8 cellular contexts compared by ENCODE assay signal in genomic region chr15:83365370-83365938, GRCh38.
DNase-seq lines count a peak whose midpoint lies in the region; ATAC-seq, FAIRE-seq and TF ChIP-seq lines count a peak whose summit lies in the region.

No MANE protein-coding gene starts in this region.

- no peak overlapping the region for H3K27ac ChIP-seq in kidney (ENCODE audit: low read depth in 2 of 2, low read length in 2 of 2)

- FAIRE-seq in kidney (lab: Jason Lieb, UNC) = no peak

- H3K9ac ChIP-seq in kidney (ENCODE audit: low read length in 2 of 2) = no peak overlapping the region

- H3K4me1 ChIP-seq in kidney (ENCODE audit: control insufficient read depth in 1 of 2, insufficient read depth in 1 of 2, low read depth in 1 of 2, low read length in 2 of 2) = no peaks in the 10 kb centered on the region

- DNase-seq in ELF-1 (ENCODE audit: low read depth, low spot score) = peak; percentile 63
- DNase-seq in NOMO-1 (lab: John Stamatoyannopoulos, UW; ENCODE audit: unreplicated experiment in 2 of 2) = peak; percentile 90 to 94
- DNase-seq in cerebellar cortex (ENCODE audit: low spot score) = peak; percentile 1
- DNase-seq in kidney glomerular epithelial cell (lab: John Stamatoyannopoulos, UW) = peak; percentile 65
- DNase-seq in stimulated activated naive CD8-positive, alpha-beta T cell treated with anti-CD3 and anti-CD28 coated beads, Interleukin-15, Interleukin-2, amounts not matched to agents 100 U/mL and 50 U/mL, for 24 hours = peak; percentile 36
- no peak for DNase-seq in activated gamma-delta T cell (lab: John Stamatoyannopoulos, UW)
- no peak for DNase-seq in kidney

- no peaks in the 10 kb centered on the region for H3K36me3 ChIP-seq in kidney (ENCODE audit: control insufficient read depth in 1 of 2, insufficient read depth in 2 of 2, low read length in 2 of 2)

- ATAC-seq in stimulated activated naive CD8-positive, alpha-beta T cell treated with anti-CD3 and anti-CD28 coated beads, Interleukin-15, Interleukin-2, amounts not matched to agents 100 U/mL and 50 U/mL, for 24 hours = no peak
- no peak for ATAC-seq in GM21367 (IDR thresholded peaks at IDR 0.05; ENCODE audit: unreplicated experiment)

- TF ChIP-seq CTCF in kidney (IDR thresholded peaks at IDR 0.05; ENCODE audit: borderline replicate concordance, extremely low read depth, insufficient read depth) = no peak

- intact Hi-C loops in kidney (cut with DNase I) = no loop called here

- H3K4me3 ChIP-seq in kidney (ENCODE audit: low read length in 2 of 2) = no peak overlapping the region

- H3K9me3 ChIP-seq in kidney (ENCODE audit: control insufficient read depth in 1 of 2, low read length in 2 of 2) = no peaks in the 10 kb centered on the region

Comparison
In these comparisons a context has a peak if more than half of its experiments do, and no peak if none do; other contexts are left out.
1. DNase-seq: peak in ELF-1 (single experiment), NOMO-1 (2 of 2), cerebellar cortex (single experiment), kidney glomerular epithelial cell (single experiment) and stimulated activated naive CD8-positive, alpha-beta T cell treated with anti-CD3 and anti-CD28 coated beads, Interleukin-15, Interleukin-2, amounts not matched to agents 100 U/mL and 50 U/mL, for 24 hours (single experiment); none in activated gamma-delta T cell (single experiment) and kidney (single experiment).